In the genomic region with DNA sequence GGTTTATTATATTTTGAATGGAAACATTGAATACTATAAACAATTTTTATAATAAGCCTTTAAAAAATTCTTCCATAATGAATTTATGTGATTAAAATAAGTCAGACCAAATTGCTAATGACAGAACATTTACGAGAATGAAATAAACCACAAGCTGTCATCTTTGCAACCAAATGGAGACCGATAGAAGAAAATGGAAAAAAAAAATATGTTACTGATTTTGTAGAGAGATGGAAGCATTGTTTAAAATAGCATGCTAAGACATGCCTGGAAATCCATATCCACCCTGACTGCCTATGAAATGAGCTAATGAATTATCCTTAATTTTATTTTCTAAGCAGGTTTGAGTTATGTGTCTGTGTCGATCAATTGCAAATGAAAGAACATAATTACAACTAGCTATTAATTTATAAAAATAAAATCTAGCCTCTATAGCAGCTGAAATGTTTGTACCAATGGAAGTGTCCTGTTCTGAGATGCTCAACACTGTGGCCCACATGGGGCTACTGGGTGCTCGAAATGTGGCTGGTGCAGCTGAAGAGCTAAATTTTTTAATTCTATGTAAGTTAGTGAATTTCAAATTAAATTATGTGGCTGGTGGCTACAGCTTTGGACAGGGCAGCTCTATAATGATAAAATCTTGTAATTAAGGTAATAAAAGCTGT, we compare ENCODE assay signal across 14 cellular contexts.
DNase-seq lines count a peak whose midpoint lies in the region; ATAC-seq and TF ChIP-seq lines count a peak whose summit lies in the region.
"Had no signal": no experiment of that assay in that cellular context is flagged by ENCODE, and none has a peak within 500 bp of the region (broad histone marks: within the 10 kb centered on the region; RNA-seq: fewer than 3 reads in every experiment).

No MANE protein-coding gene starts in this region.

- no peak for TF ChIP-seq CTCF in epithelial cell of esophagus (IDR thresholded peaks at IDR 0.05; ENCODE audit: insufficient read depth, low read depth, low read length, missing control alignments)

- ATAC-seq in HG03175 (IDR thresholded peaks at IDR 0.05; ENCODE audit: unreplicated experiment), result no peak
- ATAC-seq: CD8-positive, alpha-beta T cell had no signal

- no peak overlapping the region for H3K4me3 ChIP-seq in epithelial cell of esophagus (ENCODE audit: low read length)

- DNase-seq in NCI-H1694 treated with DMSO at 0.1 percent for 48 hours (lab: John Stamatoyannopoulos, UW), result peak; percentile 54
- DNase-seq in NCI-H1694 (lab: John Stamatoyannopoulos, UW), result no peak
- peak; percentile 82 for DNase-seq in NCI-H1105 treated with DMSO at 0.1 percent for 48 hours (lab: John Stamatoyannopoulos, UW)
- peak; percentile 26 for DNase-seq in SK-N-DZ (ENCODE audit: low spot score)
- peak; percentile 52 for DNase-seq in epithelial cell of esophagus (ENCODE audit: low read depth)
- no peak for DNase-seq in iPS-NIHi11 (ENCODE audit: low spot score)
- DNase-seq in retina, result no peak
- DNase-seq: CD8-positive, alpha-beta T cell; COR-L47; DND-41; GDM1; HCEC 1CT; HFFc6 had no signal

Comparison
In these comparisons a context has a peak if more than half of its experiments do, and no peak if none do; other contexts are left out.
1. DNase-seq: peak in NCI-H1694 treated with DMSO at 0.1 percent for 48 hours (single experiment), NCI-H1105 treated with DMSO at 0.1 percent for 48 hours (single experiment), SK-N-DZ (single experiment) and epithelial cell of esophagus (single experiment); none in NCI-H1694 (single experiment), iPS-NIHi11 (single experiment) and retina (single experiment).